Comparison of ENCODE assay signal across 13 cellular contexts in the genomic region with DNA sequence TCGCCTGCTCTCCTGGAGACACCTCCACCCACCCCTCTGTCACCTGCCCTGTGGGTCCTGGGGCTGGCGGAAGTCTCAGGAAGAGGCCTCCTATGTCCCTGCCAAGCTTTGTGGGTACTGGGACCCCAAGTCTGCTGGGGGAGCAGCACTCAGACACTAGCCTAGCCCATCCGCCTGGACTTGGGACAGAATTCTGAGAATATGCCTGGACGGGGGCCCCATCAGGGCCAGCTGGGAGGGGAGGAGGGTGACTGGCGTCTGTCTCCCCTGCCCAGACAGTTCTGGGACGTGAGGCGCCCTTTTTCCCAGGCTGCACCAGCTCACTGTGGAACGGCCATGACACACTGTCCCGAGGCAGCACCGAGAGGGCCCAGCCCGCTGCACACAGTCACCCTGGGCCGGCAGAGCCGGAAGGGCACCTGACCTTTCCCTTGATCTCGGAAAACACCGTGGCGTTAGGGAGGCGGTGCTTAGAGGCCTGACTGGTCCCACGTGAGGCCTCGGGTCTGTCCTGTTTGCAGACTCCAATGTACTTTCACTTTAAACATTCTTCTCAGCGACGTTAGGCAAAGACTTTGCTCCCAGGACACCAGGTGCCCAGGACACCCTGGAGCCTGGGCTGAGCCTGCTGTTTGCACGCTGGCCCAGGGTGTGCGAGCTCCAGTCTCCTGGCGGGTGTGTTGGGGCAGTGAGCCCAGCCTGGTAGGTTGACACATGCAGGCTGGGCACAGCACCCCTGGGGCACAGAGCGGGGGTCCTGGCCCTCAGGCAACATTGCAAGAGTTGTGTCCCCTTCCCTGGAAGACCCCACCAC. TPM values are rescaled to one million over a fixed set of nuclear protein-coding genes. Genes with fewer than 3 reads are reported as not detected.
A peak's percentile ranks its signal among the peaks of the same experiment; 100 is the strongest.
DNase-seq lines count a peak whose midpoint lies in the region; ATAC-seq and TF ChIP-seq lines count a peak whose summit lies in the region.
"Had no signal": no experiment of that assay in that cellular context is flagged by ENCODE, and none has a peak within 500 bp of the region (broad histone marks: within the 10 kb centered on the region; RNA-seq: fewer than 3 reads in every experiment).

No MANE protein-coding gene starts in this region.

- no TSS peak for BruUV-seq in MCF 10A (replicated peaks; lab: Mats Ljungman, UMichigan)

- DNase-seq in T47D (ENCODE audit: low read depth in 1 of 2, low spot score in 1 of 2) (peak; percentile 88 to 95), MCF 10A (ENCODE audit: unreplicated experiment) (no peak), body of pancreas (peak; percentile 85 to 94 (median 92)), right lobe of liver (peak; percentile 92 to 97 (median 96)), transverse colon (peak; percentile 88), neural progenitor cell (ENCODE audit: low spot score) (no peak), GM23338 (ENCODE audit: low spot score) (no peak)
- DNase-seq in activated naive CD4-positive, alpha-beta T cell treated with anti-CD3 and anti-CD28 coated beads for 36 hours, result no peak
- DNase-seq: cerebellar nuclear complex, hippocampal formation, Karpas-422, NCI-H524, T1000 had no signal

- no peak overlapping the region for H3K9ac ChIP-seq in neural progenitor cell

- H3K27me3 Mint-ChIP-seq in MCF 10A (ENCODE audit: insufficient read depth, unreplicated experiment) (no peaks in the 10 kb centered on the region), neural progenitor cell (ENCODE audit: insufficient read depth, low read depth) (peaks cover 14% of the 10 kb centered on the region), GM23338 (ENCODE audit: insufficient read depth, low read depth, poor library complexity) (peaks cover 22% of the 10 kb centered on the region)
- peaks cover 7% of the 10 kb centered on the region for H3K27me3 Mint-ChIP-seq in activated naive CD4-positive, alpha-beta T cell treated with anti-CD3 and anti-CD28 coated beads for 36 hours (ENCODE audit: low read depth)

- TF ChIP-seq EP300 in transverse colon (IDR thresholded peaks at IDR 0.05; ENCODE audit: low read depth), result no peak

- peaks cover 0 to 2% of the 10 kb centered on the region in 2 donors for H3K27me3 ChIP-seq in body of pancreas
- H3K27me3 ChIP-seq in right lobe of liver, result no peaks in the 10 kb centered on the region
- peaks cover 15% of the 10 kb centered on the region for H3K27me3 ChIP-seq in transverse colon
- peaks cover 26% of the 10 kb centered on the region for H3K27me3 ChIP-seq in neural progenitor cell
- H3K27me3 ChIP-seq in GM23338 (ENCODE audit: insufficient read depth), result peaks cover 20% of the 10 kb centered on the region

- H3K36me3 Mint-ChIP-seq in MCF 10A (ENCODE audit: insufficient read depth, unreplicated experiment) (peaks cover 4% of the 10 kb centered on the region), neural progenitor cell (no peaks in the 10 kb centered on the region), GM23338 (ENCODE audit: low read depth) (no peaks in the 10 kb centered on the region)
- H3K36me3 Mint-ChIP-seq in activated naive CD4-positive, alpha-beta T cell treated with anti-CD3 and anti-CD28 coated beads for 36 hours (ENCODE audit: low read depth), result peaks cover 2% of the 10 kb centered on the region

- 32 to 60% methylated on average over 1 to 25 of the region's 25 CpGs for WGBS in body of pancreas, 2 donors
- 5% methylated on average over 10 of the region's 25 CpGs for WGBS in right lobe of liver (ENCODE audit: insufficient coverage, low coverage, low lambda C conversion rate, missing lambda C conversion rate)
- WGBS in transverse colon (ENCODE audit: low coverage in 1 of 2), 2 donors, result 38% methylated on average over 22 of the region's 25 CpGs; no CpG with 5 or more reads in 1 of the 2 donors

- H3K4me3 Mint-ChIP-seq in MCF 10A (ENCODE audit: unreplicated experiment) (no peak overlapping the region), neural progenitor cell (no peak overlapping the region), GM23338 (no peak overlapping the region)
- H3K4me3 Mint-ChIP-seq in activated naive CD4-positive, alpha-beta T cell treated with anti-CD3 and anti-CD28 coated beads for 36 hours, result no peak overlapping the region

- H2AFZ ChIP-seq in neural progenitor cell (replicated peaks), result no peak overlapping the region
- H2AFZ ChIP-seq in GM23338, result no peak overlapping the region

- H3K27ac Mint-ChIP-seq in MCF 10A (ENCODE audit: low read depth, unreplicated experiment), result no peak overlapping the region
- no peak overlapping the region for H3K27ac Mint-ChIP-seq in neural progenitor cell
- no peak overlapping the region for H3K27ac Mint-ChIP-seq in activated naive CD4-positive, alpha-beta T cell treated with anti-CD3 and anti-CD28 coated beads for 36 hours
- no peak overlapping the region for H3K27ac Mint-ChIP-seq in GM23338

- in situ Hi-C loops in T47D (cut with HindIII; ENCODE audit: low pct_unique_long_range_greater_than_20kb, low sequenced_read_pairs) (no loop called here), transverse colon (cut with MboI; ENCODE audit: low pct_ligation_motif_present in 1 of 4, low pct_unique_long_range_greater_than_20kb in 1 of 4, low sequenced_read_pairs in 3 of 4) (no loop called here)

- H3K9me3 Mint-ChIP-seq in MCF 10A (ENCODE audit: unreplicated experiment) (no peaks in the 10 kb centered on the region), neural progenitor cell (no peaks in the 10 kb centered on the region), GM23338 (no peaks in the 10 kb centered on the region)
- H3K9me3 Mint-ChIP-seq in activated naive CD4-positive, alpha-beta T cell treated with anti-CD3 and anti-CD28 coated beads for 36 hours, result no peaks in the 10 kb centered on the region

- H3K79me2 ChIP-seq in neural progenitor cell (ENCODE audit: low read depth), result no peaks in the 10 kb centered on the region
- H3K79me2 ChIP-seq in GM23338 (replicated peaks; ENCODE audit: insufficient read depth), result no peaks in the 10 kb centered on the region

- H3K4me3 ChIP-seq in body of pancreas, result no peak overlapping the region
- peak overlapping the region; percentile 43 to 68 (median 66) for H3K4me3 ChIP-seq in right lobe of liver
- peak overlapping the region in 2 of 4 donors; percentile 2 to 24 for H3K4me3 ChIP-seq in transverse colon
- no peak overlapping the region for H3K4me3 ChIP-seq in neural progenitor cell
- no peak overlapping the region for H3K4me3 ChIP-seq in GM23338

- TF ChIP-seq CTCF in MCF 10A (IDR thresholded peaks at IDR 0.05; ENCODE audit: unreplicated experiment) (no peak), body of pancreas (IDR thresholded peaks at IDR 0.05) (peak in 2 of 7 experiments; percentile 6 to 12), right lobe of liver (IDR thresholded peaks at IDR 0.05) (no peak), transverse colon (IDR thresholded peaks at IDR 0.05) (peak in 1 of 5 experiments; percentile 36), neural progenitor cell (IDR thresholded peaks at IDR 0.05) (no peak), GM23338 (conservative IDR thresholded peaks at IDR 0.05; ENCODE audit: low read depth in 2 of 2) (no peak)

- H3K4me1 ChIP-seq in body of pancreas, result peaks cover 42% of the 10 kb centered on the region
- H3K4me1 ChIP-seq in right lobe of liver, result peaks cover 0 to 21% (median 7%) of the 10 kb centered on the region in 4 donors
- H3K4me1 ChIP-seq in transverse colon, result peaks cover 19 to 41% (median 35%) of the 10 kb centered on the region in 4 donors
- H3K4me1 ChIP-seq in neural progenitor cell, result peaks cover under 1% of the 10 kb centered on the region
- no peaks in the 10 kb centered on the region for H3K4me1 ChIP-seq in GM23338 (ENCODE audit: insufficient read depth)

- no peaks in the 10 kb centered on the region for H3K36me3 ChIP-seq in body of pancreas (replicated peaks in 1 of 2; ENCODE audit: insufficient read depth in 1 of 2, low read depth in 2 of 2)
- peaks cover 0 to 17% (median 4%) of the 10 kb centered on the region in 4 donors for H3K36me3 ChIP-seq in right lobe of liver
- no peaks in the 10 kb centered on the region for H3K36me3 ChIP-seq in transverse colon
- no peaks in the 10 kb centered on the region for H3K36me3 ChIP-seq in neural progenitor cell
- no peaks in the 10 kb centered on the region for H3K36me3 ChIP-seq in GM23338 (ENCODE audit: insufficient read depth)

- H3F3A ChIP-seq in neural progenitor cell (ENCODE audit: low read depth) (no peaks in the 10 kb centered on the region), GM23338 (replicated peaks; ENCODE audit: low read depth) (0 out of 2 replicates have a peak, but pooled peaks cover under 1% of the 10 kb centered on the region)

- H3K4me1 Mint-ChIP-seq in MCF 10A (ENCODE audit: insufficient read depth, unreplicated experiment) (no peaks in the 10 kb centered on the region), neural progenitor cell (peaks cover 5% of the 10 kb centered on the region), GM23338 (peaks cover 2% of the 10 kb centered on the region; the same call in 1 of the 3 replicates)
- H3K4me1 Mint-ChIP-seq in activated naive CD4-positive, alpha-beta T cell treated with anti-CD3 and anti-CD28 coated beads for 36 hours (ENCODE audit: low read depth), result peaks cover 7% of the 10 kb centered on the region

- peak; percentile 84 for ATAC-seq in body of pancreas
- peak; percentile 76 to 84 (median 80) for ATAC-seq in right lobe of liver
- no peak for ATAC-seq in GM23338

- H4K20me1 ChIP-seq in neural progenitor cell (ENCODE audit: low read depth), result peaks cover 10% of the 10 kb centered on the region
- no peaks in the 10 kb centered on the region for H4K20me1 ChIP-seq in GM23338 (replicated peaks; ENCODE audit: insufficient read depth)

- CTCF ChIA-PET in MCF 10A (lab: Yijun Ruan, JAX), result no interaction called here
- CTCF ChIA-PET in activated naive CD4-positive, alpha-beta T cell treated with anti-CD3 and anti-CD28 coated beads for 36 hours (lab: Charles Lee), result no interaction called here

- H3K9me2 ChIP-seq in GM23338 (ENCODE audit: insufficient read depth), result no peaks in the 10 kb centered on the region

- H3K4me2 ChIP-seq in neural progenitor cell (no peak overlapping the region), GM23338 (no peak overlapping the region)

- TF ChIP-seq POLR2A in body of pancreas (IDR thresholded peaks at IDR 0.05), result peak; percentile 69 to 78 (median 77)
- peak; percentile 84 for TF ChIP-seq POLR2A in right lobe of liver (IDR thresholded peaks at IDR 0.05)
- peak; percentile 72 for TF ChIP-seq POLR2A in transverse colon (IDR thresholded peaks at IDR 0.05)

- intact Hi-C loops in MCF 10A (cut with micrococcal nuclease) (no loop called here), body of pancreas (cut with DNase I) (no loop called here), right lobe of liver (cut with DNase I) (no loop called here), transverse colon (cut with DNase I; ENCODE audit: low total_unique reads) (no loop called here)
- intact Hi-C loops in activated naive CD4-positive, alpha-beta T cell treated with anti-CD3 and anti-CD28 coated beads for 36 hours (cut with micrococcal nuclease), result no loop called here

- POLR2A ChIA-PET in MCF 10A (lab: Yijun Ruan, JAX), result no interaction called here

- H3K9me3 ChIP-seq in body of pancreas (no peaks in the 10 kb centered on the region), right lobe of liver (no peaks in the 10 kb centered on the region), transverse colon (no peaks in the 10 kb centered on the region), neural progenitor cell (ENCODE audit: low read depth) (no peaks in the 10 kb centered on the region)

- H3K27ac ChIP-seq in body of pancreas (peak overlapping the region; percentile 91 to 95 (median 94)), right lobe of liver (peak overlapping the region; percentile 84 to 97 (median 94)), transverse colon (peak overlapping the region; percentile 86 to 95 (median 88)), neural progenitor cell (no peak overlapping the region), GM23338 (ENCODE audit: low read depth) (no peak overlapping the region)

RNA-seq across cellular contexts. Expression of a gene that starts 0.7 kb away (rescaled TPM):
- total RNA-seq in MCF 10A (2022) (0.10 and 0.16 TPM in 2 replicates), body of pancreas (1 to 10 TPM; 1.6 TPM), right lobe of liver (10 to 100 TPM in 5 of 6 experiments, 1 to 10 TPM in 1; 9.6 to 30.9 (median 23.0) TPM), transverse colon (1 to 10 TPM; 1.7 to 4.1 (median 2.8) TPM), neural progenitor cell (ENCODE audit: low replicate concordance) (0.19 TPM in 1 of 2 replicates, not detected in the other)
- total RNA-seq in activated naive CD4-positive, alpha-beta T cell treated with anti-CD3 and anti-CD28 coated beads for 36 hours, result not detected
- total RNA-seq in GM23338 (2014; rRNA removed; shearing (Covaris generic)), result 0.10 and 0.16 TPM in 2 replicates
- 0.07 and 0.27 TPM in 2 replicates for polyA plus RNA-seq in GM23338 (2016; fragmentation: Nextera tagmentation; extraction: Ambion mirVana)

RNA-seq across cellular contexts. Expression of a gene that starts 5.7 kb away (rescaled TPM):
- total RNA-seq in MCF 10A (2022), result 35.0 and 35.1 TPM in 2 replicates
- 10 to 100 TPM; 30.0 to 37.6 TPM for total RNA-seq in body of pancreas
- total RNA-seq in right lobe of liver, result 10 to 100 TPM in 3 of 6 experiments, 1 to 10 TPM in 3; 4.7 to 15.1 (median 11.0) TPM
- total RNA-seq in transverse colon, result 10 to 100 TPM; 25.9 to 78.6 (median 40.4) TPM
- total RNA-seq in neural progenitor cell (ENCODE audit: low replicate concordance), result 0.47 and 10.7 TPM in 2 replicates
- total RNA-seq in activated naive CD4-positive, alpha-beta T cell treated with anti-CD3 and anti-CD28 coated beads for 36 hours, result 10 to 100 TPM in 1 of 2 experiments, 1 to 10 TPM in 1; 9.5 to 10.5 TPM
- 0.62 and 6.1 TPM in 2 replicates for total RNA-seq in GM23338 (2014; rRNA removed; shearing (Covaris generic))
- 0.80 and 1.3 TPM in 2 replicates for polyA plus RNA-seq in GM23338 (2016; fragmentation: Nextera tagmentation; extraction: Ambion mirVana)

RNA-seq across cellular contexts. Expression of a gene that starts 18.9 kb away (rescaled TPM):
- total RNA-seq in MCF 10A (2022) (33.5 and 33.6 TPM in 2 replicates), body of pancreas (10 to 100 TPM; 38.7 to 50.4 TPM), right lobe of liver (10 to 100 TPM; 27.9 to 60.1 (median 45.7) TPM), transverse colon (10 to 100 TPM; 11.7 to 15.9 (median 14.2) TPM), neural progenitor cell (ENCODE audit: low replicate concordance) (9.6 and 27.4 TPM in 2 replicates)
- 1 to 10 TPM; 7.6 to 8.0 TPM for total RNA-seq in activated naive CD4-positive, alpha-beta T cell treated with anti-CD3 and anti-CD28 coated beads for 36 hours
- 28.6 and 35.8 TPM in 2 replicates for total RNA-seq in GM23338 (2014; rRNA removed; shearing (Covaris generic))
- 7.0 and 7.3 TPM in 2 replicates for polyA plus RNA-seq in GM23338 (2016; fragmentation: Nextera tagmentation; extraction: Ambion mirVana)

RNA-seq across cellular contexts. Expression of a gene that starts 19.1 kb away (rescaled TPM):
- total RNA-seq in MCF 10A (2022) (15.9 and 17.4 TPM in 2 replicates), body of pancreas (10 to 100 TPM; 13.2 to 17.5 TPM), right lobe of liver (10 to 100 TPM in 1 of 6 experiments, 1 to 10 TPM in 5; 4.6 to 10.5 (median 5.7) TPM), transverse colon (100 to 1,000 TPM in 2 of 4 donors, 10 to 100 TPM in 2; 51.8 to 147 (median 86.0) TPM), neural progenitor cell (ENCODE audit: low replicate concordance) (5.1 and 16.0 TPM in 2 replicates)
- 10 to 100 TPM; 10.8 to 11.1 TPM for total RNA-seq in activated naive CD4-positive, alpha-beta T cell treated with anti-CD3 and anti-CD28 coated beads for 36 hours
- 18.6 and 22.4 TPM in 2 replicates for total RNA-seq in GM23338 (2014; rRNA removed; shearing (Covaris generic))
- polyA plus RNA-seq in GM23338 (2016; fragmentation: Nextera tagmentation; extraction: Ambion mirVana), result 3.4 and 4.0 TPM in 2 replicates

Comparison
In these comparisons a context has a peak if more than half of its experiments do, and no peak if none do; other contexts are left out.
1. DNase-seq: peak in T47D (2 of 2), body of pancreas (4 of 4), right lobe of liver (3 of 3) and transverse colon (single experiment); none in MCF 10A (single experiment), neural progenitor cell (single experiment), activated naive CD4-positive, alpha-beta T cell treated with anti-CD3 and anti-CD28 coated beads for 36 hours (single experiment) and GM23338 (single experiment).
2. H3K27ac ChIP-seq: peak in body of pancreas (4 of 4), right lobe of liver (3 of 3) and transverse colon (4 of 4); none in neural progenitor cell (single experiment) and GM23338 (single experiment).
3. H3K4me3 ChIP-seq: peak in right lobe of liver (3 of 3); none in body of pancreas (0 of 2), neural progenitor cell (single experiment) and GM23338 (single experiment).
4. Peak in every context shown above with its lines, with median percentiles within 50 percentile points of each other: POLR2A ChIP-seq.